In the genomic region with DNA sequence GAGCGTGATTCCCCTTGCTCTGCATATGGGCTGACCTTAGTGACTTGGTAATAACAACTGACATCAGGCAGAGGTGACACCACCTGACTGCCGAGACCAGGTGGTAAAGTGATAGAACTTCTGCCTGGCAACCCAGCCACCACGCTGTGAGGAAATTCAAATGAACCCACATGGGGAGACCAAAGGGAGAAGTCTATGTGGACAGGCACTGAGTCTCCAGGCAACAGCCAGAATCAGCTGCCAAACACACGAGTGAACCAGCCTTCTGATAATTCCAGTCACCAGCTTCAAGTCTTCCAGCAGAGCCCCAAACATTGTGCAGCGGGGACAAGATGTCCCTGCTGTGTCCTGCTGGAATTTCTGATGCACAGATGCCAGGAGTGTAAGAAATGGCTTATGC, we compare ENCODE assay signal across 19 cellular contexts. TPM values are rescaled to one million over a fixed set of nuclear protein-coding genes. Genes with fewer than 3 reads are reported as not detected.
DNase-seq lines count a peak whose midpoint lies in the region; ATAC-seq and TF ChIP-seq lines count a peak whose summit lies in the region.
"Had no signal": no experiment of that assay in that cellular context is flagged by ENCODE, and none has a peak within 500 bp of the region (broad histone marks: within the 10 kb centered on the region; RNA-seq: fewer than 3 reads in every experiment).

No MANE protein-coding gene starts in this region.

- no peak overlapping the region for H2BK5ac ChIP-seq in mesendoderm (ENCODE audit: low read length)

- H2BK120ac ChIP-seq in mesendoderm (ENCODE audit: low read depth, low read length), result no peak overlapping the region

- H3K27me3 ChIP-seq in heart left ventricle, result peaks cover 0 to 5% (median 0%) of the 10 kb centered on the region in 9 donors
- no peaks in the 10 kb centered on the region for H3K27me3 ChIP-seq in mesendoderm (ENCODE audit: insufficient read depth, low read length, poor library complexity)

- WGBS in heart left ventricle, 4 donors, result 44 to 51% (median 47%) methylated on average over 5 of the region's 5 CpGs
- no CpG with 5 or more reads among the region's 5 CpGs for whole genome bisulfite sequencing in mesendoderm (ENCODE audit: extremely low coverage, insufficient coverage, low lambda C conversion rate)

- H3K4me3 ChIP-seq in heart left ventricle (no peak overlapping the region), coronary artery (no peak overlapping the region), mesendoderm (ENCODE audit: low read length) (no peak overlapping the region)
- H3K4me3 ChIP-seq: K562 had no signal

- TF ChIP-seq POLR2A in heart left ventricle (IDR thresholded peaks at IDR 0.05), result no peak

- peak in 2 of 5 donors; percentile 55 to 63 for DNase-seq in heart left ventricle
- DNase-seq in cardiac septum (ENCODE audit: low spot score), result no peak
- DNase-seq in coronary artery (ENCODE audit: low spot score), result peak; percentile 24
- DNase-seq in mesendoderm, result peak; percentile 51
- DNase-seq in medulla oblongata (ENCODE audit: extremely low spot score), result no peak
- no peak for DNase-seq in activated T-cell treated with anti-CD3 and anti-CD28 coated beads for 4 hours
- DNase-seq: ACHN; DMS79; NCI-H1105 treated with DMSO at 0.1 percent for 48 hours; NCI-H187; NCI-H2107; NCI-H510A; NK-92 treated with Interleukin-12 subunit alpha and Interleukin-12 subunit beta, amount 100 ng/mL, for 24 hours; SHP77; SK-N-SH had no signal

- peaks cover 0 to 14% (median 0%) of the 10 kb centered on the region in 12 donors for H3K4me1 ChIP-seq in heart left ventricle
- peaks cover 2% of the 10 kb centered on the region for H3K4me1 ChIP-seq in mesendoderm (ENCODE audit: control insufficient read depth, low read depth, low read length)

- H4K8ac ChIP-seq in mesendoderm (ENCODE audit: low read depth, low read length), result no peak overlapping the region

- no peaks in the 10 kb centered on the region for H3K79me1 ChIP-seq in mesendoderm (ENCODE audit: low read length)

- no peak overlapping the region for H4K5ac ChIP-seq in mesendoderm (ENCODE audit: low read length)

- no peak for TF ChIP-seq CTCF in heart left ventricle (IDR thresholded peaks at IDR 0.05)
- no peak for TF ChIP-seq CTCF in coronary artery (IDR thresholded peaks at IDR 0.05)

- no peaks in the 10 kb centered on the region for H3K79me2 ChIP-seq in mesendoderm (ENCODE audit: control insufficient read depth, insufficient read depth, low read length)

- no peak overlapping the region for H3K4ac ChIP-seq in mesendoderm (ENCODE audit: low read depth, low read length)

- H2BK15ac ChIP-seq in mesendoderm (replicated peaks; ENCODE audit: low read depth), result no peak overlapping the region

- H3K18ac ChIP-seq in mesendoderm (ENCODE audit: low read length), result no peak overlapping the region

- H3K23ac ChIP-seq in mesendoderm (ENCODE audit: low read length), result no peak overlapping the region

- ATAC-seq in heart left ventricle, result peak; percentile 76 to 95 (median 87)
- no peak for ATAC-seq in HG02763 (IDR thresholded peaks at IDR 0.05; ENCODE audit: unreplicated experiment)
- ATAC-seq: K562 had no signal

- intact Hi-C loops in heart left ventricle (cut with DNase I) (loop anchor here in 2 of 10 donors (5.0 to 10.0 kb wide), 2 partner anchors 118 to 191 kb away; no protein-coding TSS in a partner anchor), cardiac septum (cut with DNase I) (no loop called here)

- no peak overlapping the region for H3K9ac ChIP-seq in mesendoderm (ENCODE audit: low read length)
- H3K9ac ChIP-seq: SK-N-SH had no signal

- H3K27ac ChIP-seq in heart left ventricle (no peak overlapping the region), coronary artery (no peak overlapping the region), mesendoderm (ENCODE audit: low read depth, low read length) (no peak overlapping the region)
- H3K27ac ChIP-seq: C4-2B had no signal

- no peak overlapping the region for H3K4me2 ChIP-seq in mesendoderm (ENCODE audit: low read length)
- H3K4me2 ChIP-seq: SK-N-SH had no signal

- no peak overlapping the region for H2AK5ac ChIP-seq in mesendoderm (ENCODE audit: low read length)

- H3K36me3 ChIP-seq in heart left ventricle, result no peaks in the 10 kb centered on the region
- H3K36me3 ChIP-seq in mesendoderm (ENCODE audit: control insufficient read depth, insufficient read depth, low read length), result no peaks in the 10 kb centered on the region

- H3K9me3 ChIP-seq in heart left ventricle, result no peaks in the 10 kb centered on the region
- H3K9me3 ChIP-seq: SK-N-SH had no signal

- H3K56ac ChIP-seq in mesendoderm (ENCODE audit: low read length), result no peak overlapping the region

RNA-seq across cellular contexts. Expression of a gene that starts 29.7 kb away (rescaled TPM):
- not detected for total RNA-seq in heart left ventricle
- polyA plus RNA-seq in heart left ventricle, result not detected
- total RNA-seq in cardiac septum, result not detected
- not detected for polyA plus RNA-seq in mesendoderm (2013, experiment 1 of 2)
- polyA plus RNA-seq in mesendoderm (2013, experiment 2 of 2), result not detected
- total RNA-seq: H4, K562 had no signal
- polyA plus RNA-seq: K562, SK-N-SH had no signal

Comparison
In these comparisons a context has a peak if more than half of its experiments do, and no peak if none do; other contexts are left out.
1. DNase-seq: peak in coronary artery (single experiment) and mesendoderm (single experiment); none in cardiac septum (single experiment), medulla oblongata (single experiment) and activated T-cell treated with anti-CD3 and anti-CD28 coated beads for 4 hours (single experiment).